1 cellular context compared by ENCODE assay signal in the genomic region with DNA sequence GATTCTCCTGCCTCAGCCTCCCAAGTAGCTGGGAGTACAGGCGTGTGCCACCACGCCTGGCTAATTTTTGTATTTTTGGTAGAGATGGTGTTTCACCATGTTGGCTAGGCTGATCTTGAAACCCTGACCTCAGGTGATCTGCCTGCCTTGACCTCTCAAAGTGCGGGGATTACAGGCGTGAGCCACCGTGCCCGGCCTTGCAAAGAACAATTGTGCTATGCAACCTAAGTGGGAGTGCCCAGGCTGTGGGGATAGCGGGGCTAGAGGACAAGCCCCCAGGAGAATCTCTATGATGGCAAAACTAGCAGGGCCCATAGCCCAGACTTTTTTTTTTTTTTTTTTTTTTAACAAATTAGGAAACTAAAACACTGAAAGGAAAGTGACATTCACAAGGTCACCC.
TF ChIP-seq lines count a peak whose summit lies in the region.

No MANE protein-coding gene starts in this region.

TF ChIP-seq in HepG2, 621 proteins besides CTCF, POLR2A, EP300 and RAD21:
- TF ChIP-seq NCOA2 (CRISPR knock-in tag; IDR thresholded peaks at IDR 0.05) = no peak
- TF ChIP-seq ZNF460 (CRISPR knock-in tag; IDR thresholded peaks at IDR 0.05; ENCODE audit: borderline replicate concordance) = peak; percentile 54
- 0 out of 2 replicates have a peak, but pooled peaks have one; percentile 40 for TF ChIP-seq RXRA (CRISPR knock-in tag; IDR thresholded peaks at IDR 0.05)
- no peak for TF ChIP-seq NR2F6 (IDR thresholded peaks at IDR 0.05)
- peak; percentile 27; the same call in 1 of the 2 replicates for TF ChIP-seq NR2F6 (CRISPR knock-in tag; IDR thresholded peaks at IDR 0.05)
- no peak for TF ChIP-seq TCF7 (IDR thresholded peaks at IDR 0.05; ENCODE audit: low read depth)
- no peak for TF ChIP-seq RFX5 (IDR thresholded peaks at IDR 0.05; ENCODE audit: low read depth, low read length)
- no peak for TF ChIP-seq PPARG (CRISPR knock-in tag; conservative IDR thresholded peaks at IDR 0.05)
- TF ChIP-seq, protein P1, sequence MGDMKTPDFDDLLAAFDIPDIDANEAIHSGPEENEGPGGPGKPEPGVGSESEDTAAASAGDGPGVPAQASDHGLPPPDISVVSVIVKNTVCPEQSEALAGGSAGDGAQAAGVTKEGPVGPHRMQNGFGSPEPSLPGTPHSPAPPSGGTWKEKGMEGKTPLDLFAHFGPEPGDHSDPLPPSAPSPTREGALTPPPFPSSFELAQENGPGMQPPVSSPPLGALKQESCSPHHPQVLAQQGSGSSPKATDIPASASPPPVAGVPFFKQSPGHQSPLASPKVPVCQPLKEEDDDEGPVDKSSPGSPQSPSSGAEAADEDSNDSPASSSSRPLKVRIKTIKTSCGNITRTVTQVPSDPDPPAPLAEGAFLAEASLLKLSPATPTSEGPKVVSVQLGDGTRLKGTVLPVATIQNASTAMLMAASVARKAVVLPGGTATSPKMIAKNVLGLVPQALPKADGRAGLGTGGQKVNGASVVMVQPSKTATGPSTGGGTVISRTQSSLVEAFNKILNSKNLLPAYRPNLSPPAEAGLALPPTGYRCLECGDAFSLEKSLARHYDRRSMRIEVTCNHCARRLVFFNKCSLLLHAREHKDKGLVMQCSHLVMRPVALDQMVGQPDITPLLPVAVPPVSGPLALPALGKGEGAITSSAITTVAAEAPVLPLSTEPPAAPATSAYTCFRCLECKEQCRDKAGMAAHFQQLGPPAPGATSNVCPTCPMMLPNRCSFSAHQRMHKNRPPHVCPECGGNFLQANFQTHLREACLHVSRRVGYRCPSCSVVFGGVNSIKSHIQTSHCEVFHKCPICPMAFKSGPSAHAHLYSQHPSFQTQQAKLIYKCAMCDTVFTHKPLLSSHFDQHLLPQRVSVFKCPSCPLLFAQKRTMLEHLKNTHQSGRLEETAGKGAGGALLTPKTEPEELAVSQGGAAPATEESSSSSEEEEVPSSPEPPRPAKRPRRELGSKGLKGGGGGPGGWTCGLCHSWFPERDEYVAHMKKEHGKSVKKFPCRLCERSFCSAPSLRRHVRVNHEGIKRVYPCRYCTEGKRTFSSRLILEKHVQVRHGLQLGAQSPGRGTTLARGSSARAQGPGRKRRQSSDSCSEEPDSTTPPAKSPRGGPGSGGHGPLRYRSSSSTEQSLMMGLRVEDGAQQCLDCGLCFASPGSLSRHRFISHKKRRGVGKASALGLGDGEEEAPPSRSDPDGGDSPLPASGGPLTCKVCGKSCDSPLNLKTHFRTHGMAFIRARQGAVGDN (CRISPR knock-in tag; IDR thresholded peaks at IDR 0.05) = no peak
- TF ChIP-seq, protein P2, sequence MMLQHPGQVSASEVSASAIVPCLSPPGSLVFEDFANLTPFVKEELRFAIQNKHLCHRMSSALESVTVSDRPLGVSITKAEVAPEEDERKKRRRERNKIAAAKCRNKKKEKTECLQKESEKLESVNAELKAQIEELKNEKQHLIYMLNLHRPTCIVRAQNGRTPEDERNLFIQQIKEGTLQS (CRISPR knock-in tag; IDR thresholded peaks at IDR 0.05) = no peak
- TF ChIP-seq ZNF12 (CRISPR knock-in tag; IDR thresholded peaks at IDR 0.05) = no peak
- TF ChIP-seq, protein P3, sequence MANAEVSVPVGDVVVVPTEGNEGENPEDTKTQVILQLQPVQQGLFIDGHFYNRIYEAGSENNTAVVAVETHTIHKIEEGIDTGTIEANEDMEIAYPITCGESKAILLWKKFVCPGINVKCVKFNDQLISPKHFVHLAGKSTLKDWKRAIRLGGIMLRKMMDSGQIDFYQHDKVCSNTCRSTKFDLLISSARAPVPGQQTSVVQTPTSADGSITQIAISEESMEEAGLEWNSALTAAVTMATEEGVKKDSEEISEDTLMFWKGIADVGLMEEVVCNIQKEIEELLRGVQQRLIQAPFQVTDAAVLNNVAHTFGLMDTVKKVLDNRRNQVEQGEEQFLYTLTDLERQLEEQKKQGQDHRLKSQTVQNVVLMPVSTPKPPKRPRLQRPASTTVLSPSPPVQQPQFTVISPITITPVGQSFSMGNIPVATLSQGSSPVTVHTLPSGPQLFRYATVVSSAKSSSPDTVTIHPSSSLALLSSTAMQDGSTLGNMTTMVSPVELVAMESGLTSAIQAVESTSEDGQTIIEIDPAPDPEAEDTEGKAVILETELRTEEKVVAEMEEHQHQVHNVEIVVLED (CRISPR knock-in tag; IDR thresholded peaks at IDR 0.05; ENCODE audit: borderline replicate concordance) = no peak
- no peak for TF ChIP-seq ZNF709 (CRISPR knock-in tag; IDR thresholded peaks at IDR 0.05)
